ENCODE assay signal across 11 cellular contexts in genomic region chr2:191650896-191651773, GRCh38. TPM values are rescaled to one million over a fixed set of nuclear protein-coding genes. Genes with fewer than 3 reads are reported as not detected.
A peak's percentile ranks its signal among the peaks of the same experiment; 100 is the strongest.
DNase-seq lines count a peak whose midpoint lies in the region; ATAC-seq and TF ChIP-seq lines count a peak whose summit lies in the region.
"Had no signal": no experiment of that assay in that cellular context is flagged by ENCODE, and none has a peak within 500 bp of the region (broad histone marks: within the 10 kb centered on the region; RNA-seq: fewer than 3 reads in every experiment).

No MANE protein-coding gene starts in this region.

- peak overlapping the region; percentile 78 for H3K9ac ChIP-seq in OCI-LY3 (ENCODE audit: low read length)

- H4K20me1 ChIP-seq in OCI-LY3 (ENCODE audit: insufficient read depth, low read length), result no peaks in the 10 kb centered on the region

- peaks cover 67% of the 10 kb centered on the region for H3K4me1 ChIP-seq in OCI-LY3 (ENCODE audit: low read length)
- H3K4me1 ChIP-seq in transverse colon, result peaks cover 0 to 4% (median 0%) of the 10 kb centered on the region in 4 donors

- DNase-seq in CD1c-positive myeloid dendritic cell (ENCODE audit: extremely low spot score) (peak; percentile 84), transverse colon (no peak), SK-N-DZ (ENCODE audit: low spot score) (no peak)
- DNase-seq in CD4-positive, alpha-beta T cell, result no peak
- DNase-seq in activated naive CD4-positive, alpha-beta T cell treated with anti-CD3 and anti-CD28 coated beads, Interleukin-2, amount 50 U/mL, for 16 hours, result no peak
- DNase-seq: CD4-positive, CD25-positive, alpha-beta regulatory T cell; nucleus accumbens had no signal

- ATAC-seq in GM19023 (IDR thresholded peaks at IDR 0.05; ENCODE audit: unreplicated experiment) (peak; percentile 97), HG02798 (IDR thresholded peaks at IDR 0.05; ENCODE audit: poor library complexity, unreplicated experiment) (peak; percentile 97)
- ATAC-seq in CD4-positive, alpha-beta T cell (ENCODE audit: poor library complexity), result no peak

- H3K27me3 Mint-ChIP-seq in CD4-positive, alpha-beta T cell, result no peaks in the 10 kb centered on the region
- H3K27me3 Mint-ChIP-seq: activated naive CD4-positive, alpha-beta T cell treated with anti-CD3 and anti-CD28 coated beads, Interleukin-2, amount 50 U/mL, for 24 hours; CD4-positive, CD25-positive, alpha-beta regulatory T cell had no signal

- no peak for TF ChIP-seq EP300 in transverse colon (IDR thresholded peaks at IDR 0.05; ENCODE audit: low read depth)

- CTCF ChIA-PET in CD4-positive, alpha-beta T cell (lab: Charles Lee), result no interaction called here

- no peaks in the 10 kb centered on the region for H3K4me1 Mint-ChIP-seq in CD4-positive, alpha-beta T cell (ENCODE audit: low read depth)
- H3K4me1 Mint-ChIP-seq: activated naive CD4-positive, alpha-beta T cell treated with anti-CD3 and anti-CD28 coated beads, Interleukin-2, amount 50 U/mL, for 24 hours had no signal

- intact Hi-C loops in transverse colon (cut with DNase I; ENCODE audit: low total_unique reads), result no loop called here
- intact Hi-C loops in CD4-positive, alpha-beta T cell (cut with DNase I, micrococcal nuclease), result no loop called here

- in situ Hi-C loops in transverse colon (cut with MboI; ENCODE audit: low pct_ligation_motif_present in 1 of 4, low pct_unique_long_range_greater_than_20kb in 1 of 4, low sequenced_read_pairs in 3 of 4), result no loop called here

- H3K4me3 ChIP-seq in OCI-LY3 (ENCODE audit: low read length) (peak overlapping the region; percentile 9; the same call in 1 of the 2 replicates), transverse colon (no peak overlapping the region)

- H3K36me3 ChIP-seq in OCI-LY3 (replicated peaks; ENCODE audit: low read depth, low read length) (peaks cover 12% of the 10 kb centered on the region), transverse colon (no peaks in the 10 kb centered on the region)

- no peak overlapping the region for H2AFZ ChIP-seq in OCI-LY3 (ENCODE audit: low read depth, low read length)

- TF ChIP-seq CTCF in OCI-LY3 (IDR thresholded peaks at IDR 0.05; ENCODE audit: low read depth, low read length) (no peak), transverse colon (IDR thresholded peaks at IDR 0.05) (no peak)
- TF ChIP-seq CTCF in CD4-positive, alpha-beta T cell (IDR thresholded peaks at IDR 0.05), result no peak

- H3K27ac Mint-ChIP-seq in CD4-positive, alpha-beta T cell, result no peak overlapping the region
- H3K27ac Mint-ChIP-seq: activated naive CD4-positive, alpha-beta T cell treated with anti-CD3 and anti-CD28 coated beads, Interleukin-2, amount 50 U/mL, for 24 hours; CD4-positive, CD25-positive, alpha-beta regulatory T cell had no signal

- H3K27me3 ChIP-seq in OCI-LY3 (ENCODE audit: low read depth, low read length) (no peaks in the 10 kb centered on the region), transverse colon (no peaks in the 10 kb centered on the region)
- H3K27me3 ChIP-seq in CD4-positive, alpha-beta T cell (ENCODE audit: control insufficient read depth, insufficient read depth, low read length), result no peaks in the 10 kb centered on the region

- WGBS in transverse colon (ENCODE audit: low coverage in 1 of 2), 2 donors, result 62 to 73% methylated on average over 3 of the region's 3 CpGs

- 0 out of 2 replicates have a peak, but pooled peaks cover 2% of the 10 kb centered on the region for H3K79me2 ChIP-seq in OCI-LY3 (ENCODE audit: low read length)

- H3K9me3 ChIP-seq in OCI-LY3 (ENCODE audit: insufficient read depth, low read length) (peaks cover 4% of the 10 kb centered on the region; the same call in 1 of the 2 replicates), transverse colon (no peaks in the 10 kb centered on the region)
- no peaks in the 10 kb centered on the region for H3K9me3 ChIP-seq in CD4-positive, alpha-beta T cell (ENCODE audit: control insufficient read depth, low read length)

- no peak for TF ChIP-seq POLR2A in transverse colon (IDR thresholded peaks at IDR 0.05)

- no peaks in the 10 kb centered on the region for H3K36me3 Mint-ChIP-seq in CD4-positive, alpha-beta T cell (ENCODE audit: low read depth)
- H3K36me3 Mint-ChIP-seq: CD4-positive, CD25-positive, alpha-beta regulatory T cell had no signal

- peak overlapping the region; percentile 53 for H3K4me2 ChIP-seq in OCI-LY3 (ENCODE audit: low read length)

- no peaks in the 10 kb centered on the region for H3K9me3 Mint-ChIP-seq in CD4-positive, alpha-beta T cell
- H3K9me3 Mint-ChIP-seq: CD4-positive, CD25-positive, alpha-beta regulatory T cell had no signal

- no peak overlapping the region for H3K4me3 Mint-ChIP-seq in CD4-positive, alpha-beta T cell
- H3K4me3 Mint-ChIP-seq: activated naive CD4-positive, alpha-beta T cell treated with anti-CD3 and anti-CD28 coated beads, Interleukin-2, amount 50 U/mL, for 24 hours; CD4-positive, CD25-positive, alpha-beta regulatory T cell had no signal

- peak overlapping the region; percentile 95 for H3K27ac ChIP-seq in OCI-LY3 (ENCODE audit: low read length)
- H3K27ac ChIP-seq in transverse colon, result no peak overlapping the region
- H3K27ac ChIP-seq in CD4-positive, alpha-beta T cell (ENCODE audit: low read depth, low read length), result no peak overlapping the region

- POLR2A ChIA-PET in CD4-positive, alpha-beta T cell (lab: Charles Lee), result no interaction called here

RNA-seq across cellular contexts. Expression of gene NABP1, which starts 26.8 kb away (rescaled TPM):
- 10 to 100 TPM in 3 of 4 donors, under 1 TPM in 1; 1.00 to 55.6 (median 33.0) TPM for total RNA-seq in transverse colon
- total RNA-seq in CD4-positive, alpha-beta T cell, result 10 to 100 TPM; 32.0 to 32.9 TPM
- 1.0 and 2.0 TPM in 2 replicates for polyA plus RNA-seq in SK-N-DZ (2014; cell fraction: cytosol; rRNA removed)
- 5.0 and 6.6 TPM in 2 replicates for polyA plus RNA-seq in SK-N-DZ (2014; cell fraction: nucleus; rRNA removed)
